14 cellular contexts compared by ENCODE assay signal in genomic region chr18:64119916-64120315, GRCh38. TPM values are rescaled to one million over a fixed set of nuclear protein-coding genes. Genes with fewer than 3 reads are reported as not detected.
A peak's percentile ranks its signal among the peaks of the same experiment; 100 is the strongest.
DNase-seq lines count a peak whose midpoint lies in the region; ATAC-seq, FAIRE-seq and TF ChIP-seq lines count a peak whose summit lies in the region.
"Had no signal": no experiment of that assay in that cellular context is flagged by ENCODE, and none has a peak within 500 bp of the region (broad histone marks: within the 10 kb centered on the region; RNA-seq: fewer than 3 reads in every experiment).

No MANE protein-coding gene starts in this region.

- WGBS in heart right ventricle, 2 donors = 75 to 81% methylated on average over 1 of the region's 1 CpG
- WGBS in right cardiac atrium = 75% methylated on average over 1 of the region's 1 CpG

- H3K4me1 ChIP-seq in heart right ventricle = no peaks in the 10 kb centered on the region
- H3K4me1 ChIP-seq in right cardiac atrium (ENCODE audit: control insufficient read depth, insufficient read depth, low read length) = no peaks in the 10 kb centered on the region
- H3K4me1 ChIP-seq: esophagus squamous epithelium, SJSA1 had no signal

- H3K27ac ChIP-seq in heart right ventricle (no peak overlapping the region), right cardiac atrium (ENCODE audit: low read length) (no peak overlapping the region)
- H3K27ac ChIP-seq: esophagus squamous epithelium, SJSA1 had no signal

- no peak for ATAC-seq in heart right ventricle
- ATAC-seq in right cardiac atrium = no peak
- no peak for ATAC-seq in GM19351 (IDR thresholded peaks at IDR 0.05; ENCODE audit: unreplicated experiment)
- ATAC-seq: sciatic nerve had no signal

- H3K9me3 ChIP-seq in heart right ventricle (no peaks in the 10 kb centered on the region), right cardiac atrium (ENCODE audit: control insufficient read depth, low read length) (no peaks in the 10 kb centered on the region)
- H3K9me3 ChIP-seq: esophagus squamous epithelium, SJSA1 had no signal

- intact Hi-C loops in heart right ventricle (cut with DNase I) = loop anchor here in 2 of 10 donors (10.0 kb wide), 2 partner anchors 285 to 295 kb away; no protein-coding TSS in a partner anchor
- intact Hi-C loops in right cardiac atrium (cut with DNase I) = no loop called here

- H3K36me3 ChIP-seq in heart right ventricle = no peaks in the 10 kb centered on the region
- H3K36me3 ChIP-seq: esophagus squamous epithelium, SJSA1 had no signal

- no peak for FAIRE-seq in GM12891 (lab: Jason Lieb, UNC)
- FAIRE-seq in HTR-8/SVneo (lab: Jason Lieb, UNC) = no peak

- TF ChIP-seq POLR2A in GM12891 (IDR thresholded peaks at IDR 0.05; ENCODE audit: low read depth, low read length) = no peak

- peak in 5 of 9 donors; percentile 13 to 39 (median 20) for TF ChIP-seq CTCF in heart right ventricle (IDR thresholded peaks at IDR 0.05)
- no peak for TF ChIP-seq CTCF in epithelial cell of esophagus (IDR thresholded peaks at IDR 0.05; ENCODE audit: insufficient read depth, low read depth, low read length, missing control alignments)

- H3K4me3 ChIP-seq in heart right ventricle = no peak overlapping the region
- H3K4me3 ChIP-seq in right cardiac atrium (ENCODE audit: low read length) = no peak overlapping the region
- H3K4me3 ChIP-seq in epithelial cell of esophagus (ENCODE audit: low read length) = no peak overlapping the region
- H3K4me3 ChIP-seq: esophagus squamous epithelium, SJSA1 had no signal

- no peak for DNase-seq in heart right ventricle
- DNase-seq in right cardiac atrium = no peak
- peak; percentile 67 for DNase-seq in NCI-H748 (lab: John Stamatoyannopoulos, UW; ENCODE audit: unreplicated experiment)
- DNase-seq in epithelial cell of esophagus (ENCODE audit: low read depth) = peak; percentile 3
- no peak for DNase-seq in GM12891 (ENCODE audit: insufficient read length, low spot score)
- DNase-seq in HTR-8/SVneo (ENCODE audit: insufficient read length, low spot score) = no peak
- DNase-seq in DMS114 treated with DMSO at 0.1 percent for 48 hours (lab: John Stamatoyannopoulos, UW; ENCODE audit: unreplicated experiment) = no peak
- DNase-seq: activated CD4-positive, CD25-positive, alpha-beta regulatory T cell; AML-193; esophagus squamous epithelium had no signal

- no peaks in the 10 kb centered on the region for H3K27me3 ChIP-seq in heart right ventricle
- no peaks in the 10 kb centered on the region for H3K27me3 ChIP-seq in right cardiac atrium (ENCODE audit: control insufficient read depth, insufficient read depth)
- H3K27me3 ChIP-seq: esophagus squamous epithelium, SJSA1 had no signal

TF ChIP-seq in GM12891, 5 proteins besides CTCF, POLR2A, EP300 and RAD21:
- TF ChIP-seq PAX5 (IDR thresholded peaks at IDR 0.05; ENCODE audit: insufficient read depth, low read length, severe bottlenecking) (no peak), POLR2AphosphoS5 (IDR thresholded peaks at IDR 0.05; ENCODE audit: low read depth, low read length) (no peak), SPI1 (IDR thresholded peaks at IDR 0.05; ENCODE audit: low read depth, low read length) (no peak), POU2F2 (IDR thresholded peaks at IDR 0.05; ENCODE audit: low read depth, low read length) (no peak), TAF1 (IDR thresholded peaks at IDR 0.05; ENCODE audit: low read depth, low read length) (no peak)
TF ChIP-seq in GM12891: peak in this region for 0.

RNA-seq across cellular contexts. Expression of gene LINC00305, which starts 29.0 kb away (rescaled TPM):
- not detected for total RNA-seq in heart right ventricle
- not detected for polyA plus RNA-seq in heart right ventricle
- total RNA-seq in right cardiac atrium = not detected
- not detected for polyA plus RNA-seq in right cardiac atrium
- polyA plus RNA-seq in GM12891 (2012; ENCODE audit: low read depth, missing spikeins) = not detected
- total RNA-seq: esophagus squamous epithelium, mononuclear cell, sciatic nerve, SJSA1 had no signal

Comparison
In these comparisons a context has a peak if more than half of its experiments do, and no peak if none do; other contexts are left out.
1. DNase-seq: peak in NCI-H748 (single experiment) and epithelial cell of esophagus (single experiment); none in heart right ventricle (0 of 2), right cardiac atrium (0 of 3), GM12891 (single experiment), HTR-8/SVneo (single experiment) and DMS114 treated with DMSO at 0.1 percent for 48 hours (single experiment).